Comparison of ENCODE assay signal across 16 cellular contexts in genomic region chr5:171628344-171628743, GRCh38.
"Had no signal": no experiment of that assay in that cellular context is flagged by ENCODE, and none has a peak within 500 bp of the region (broad histone marks: within the 10 kb centered on the region; RNA-seq: fewer than 3 reads in every experiment).

No MANE protein-coding gene starts in this region.

- H3K36me3 ChIP-seq: adrenal gland, cardiac muscle cell, thyroid gland, uterus, WERI-Rb-1 had no signal

- H3K36me3 Mint-ChIP-seq: activated naive CD4-positive, alpha-beta T cell treated with anti-CD3 and anti-CD28 coated beads, Interleukin-2, amount 50 U/mL, for 72 hours had no signal

- H3K27me3 ChIP-seq: thyroid gland, uterus had no signal

- H3K27ac Mint-ChIP-seq: nephron had no signal

- H3K4me3 Mint-ChIP-seq: nephron had no signal

- DNase-seq: activated CD4-positive, alpha-beta T cell treated with anti-CD3 and anti-CD28 coated beads, Interleukin-2, amount 50 U/mL, for 4 hours; activated gamma-delta T cell; adrenal gland; foreskin melanocyte; hypothalamus; stimulated activated CD4-positive, alpha-beta T cell treated with anti-CD3 and anti-CD28 coated beads, Interleukin-2, amount 100 ng/mL, for 24 hours; stimulated activated naive CD4-positive, alpha-beta T cell treated with Interleukin-2 at 50 U/mL for 16 hours; T-helper 2 cell; thyroid gland; uterus; WERI-Rb-1 had no signal

- ATAC-seq: activated naive CD4-positive, alpha-beta T cell treated with anti-CD3 and anti-CD28 coated beads, Interleukin-2, amount 50 U/mL, for 72 hours had no signal

- H3K9me3 ChIP-seq: adrenal gland, thyroid gland, uterus had no signal

- H3K9me3 Mint-ChIP-seq: activated naive CD4-positive, alpha-beta T cell treated with anti-CD3 and anti-CD28 coated beads, Interleukin-2, amount 50 U/mL, for 72 hours; nephron had no signal

- H3K4me3 ChIP-seq: adrenal gland, cardiac muscle cell, lung, thyroid gland, uterus had no signal

- FAIRE-seq: keratinocyte had no signal

- H3K27ac ChIP-seq: adrenal gland, cardiac muscle cell, thyroid gland, uterus, WERI-Rb-1 had no signal
